7 cellular contexts compared by ENCODE assay signal in the genomic region with DNA sequence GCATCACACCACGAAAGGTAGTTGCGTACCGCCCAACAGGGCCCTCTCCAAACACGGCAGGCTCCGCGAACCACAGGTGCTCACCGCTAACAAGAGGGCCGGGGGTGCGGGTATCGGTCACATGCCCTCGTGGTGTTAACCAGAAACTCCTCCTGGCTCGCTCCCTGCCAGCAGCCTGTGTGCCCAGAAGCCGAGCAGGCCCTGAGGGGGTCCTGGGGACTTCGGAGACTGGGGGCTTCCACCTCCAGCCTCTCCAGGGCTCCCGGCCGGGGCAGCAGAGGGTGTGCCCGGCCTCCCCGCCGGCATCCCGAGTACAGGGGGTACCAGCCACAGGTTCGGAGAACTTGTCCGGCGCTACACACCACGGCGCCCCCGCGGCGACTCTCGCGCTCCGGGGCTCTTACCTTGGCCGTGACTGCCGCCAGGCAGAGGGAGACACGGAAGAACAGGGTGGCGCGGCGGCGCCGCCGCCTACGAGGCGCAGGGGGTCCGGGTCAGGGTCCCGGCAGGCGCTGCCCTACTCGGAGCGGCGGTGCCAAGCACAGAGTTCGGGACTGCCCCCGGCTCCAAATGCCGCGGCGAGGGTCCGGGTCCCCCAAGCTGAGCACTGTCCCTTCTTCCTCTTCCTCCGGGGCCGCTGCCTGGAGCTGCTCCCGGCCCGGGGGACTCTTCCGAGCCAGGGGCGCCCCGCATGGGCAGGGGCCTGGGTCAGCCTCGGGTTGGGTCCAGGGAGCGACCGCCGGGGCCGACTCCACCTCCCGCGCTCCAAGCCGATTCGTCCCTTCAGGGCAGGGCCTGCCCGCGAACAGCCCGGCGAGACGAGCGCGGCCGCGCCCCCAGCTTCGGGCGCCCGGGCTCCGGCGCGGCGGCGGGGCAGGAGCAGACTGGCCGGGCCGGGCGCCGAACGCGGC. TPM values are rescaled to one million over a fixed set of nuclear protein-coding genes. Genes with fewer than 3 reads are reported as not detected.
DNase-seq lines count a peak whose midpoint lies in the region; ATAC-seq and TF ChIP-seq lines count a peak whose summit lies in the region.

TSS of gene LARGE1 (minus strand) at position 886 of the 911 bp plus-strand sequence.

- intact Hi-C loops in thyroid gland (cut with DNase I) = no loop called here

- no peaks in the 10 kb centered on the region for H3K9me3 Mint-ChIP-seq in endodermal cell

- TF ChIP-seq CTCF in endodermal cell (conservative IDR thresholded peaks at IDR 0.05) (no peak), thyroid gland (IDR thresholded peaks at IDR 0.05) (no peak)

- peaks cover 43% of the 10 kb centered on the region for H3K4me1 Mint-ChIP-seq in endodermal cell

- H3K4me1 ChIP-seq in SJSA1 (replicated peaks) = peaks cover 18% of the 10 kb centered on the region
- H3K4me1 ChIP-seq in endodermal cell (ENCODE audit: control insufficient read depth, insufficient read depth, low read length) = peaks cover 4% of the 10 kb centered on the region
- H3K4me1 ChIP-seq in mesodermal cell (ENCODE audit: control insufficient read depth, insufficient read depth, low read length, poor library complexity, severe bottlenecking) = peaks cover 12% of the 10 kb centered on the region
- H3K4me1 ChIP-seq in thyroid gland = peaks cover 13 to 17% of the 10 kb centered on the region in 2 donors

- peak within 1 kb of the TSS; percentile 39 for H3K9ac ChIP-seq in endodermal cell (ENCODE audit: extremely low read depth, low read length, poor library complexity, severe bottlenecking)

- TF ChIP-seq POLR2A in GM18505 (IDR thresholded peaks at IDR 0.05; ENCODE audit: borderline replicate concordance, extremely low read depth, insufficient read depth, insufficient read length) (peak; percentile 36), thyroid gland (IDR thresholded peaks at IDR 0.05) (peak in 1 of 2 donors; percentile 25)

- no peaks in the 10 kb centered on the region for H3K9me3 ChIP-seq in SJSA1 (replicated peaks)
- no peaks in the 10 kb centered on the region for H3K9me3 ChIP-seq in endodermal cell (ENCODE audit: control insufficient read depth, low read length)
- H3K9me3 ChIP-seq in mesodermal cell (ENCODE audit: control insufficient read depth, low read length) = no peaks in the 10 kb centered on the region
- no peaks in the 10 kb centered on the region for H3K9me3 ChIP-seq in thyroid gland

- H3K27me3 ChIP-seq in SJSA1 (replicated peaks) (peaks cover 5% of the 10 kb centered on the region; the same call in 1 of the 2 replicates), endodermal cell (ENCODE audit: control insufficient read depth, insufficient read depth, low read length, poor library complexity, severe bottlenecking) (peaks cover 48% of the 10 kb centered on the region), thyroid gland (no peaks in the 10 kb centered on the region)

- H3K36me3 Mint-ChIP-seq in endodermal cell (ENCODE audit: low read depth) = no peaks in the 10 kb centered on the region

- H3K36me3 ChIP-seq in SJSA1 (0 out of 2 replicates have a peak, but pooled peaks cover 3% of the 10 kb centered on the region), endodermal cell (ENCODE audit: control insufficient read depth, insufficient read depth, low read length) (no peaks in the 10 kb centered on the region), mesodermal cell (ENCODE audit: control insufficient read depth, insufficient read depth, low read length) (no peaks in the 10 kb centered on the region), thyroid gland (no peaks in the 10 kb centered on the region)

- peak within 1 kb of the TSS; percentile 71 for H3K4me3 Mint-ChIP-seq in endodermal cell

- H3K27ac ChIP-seq in SJSA1 (no peak within 1 kb of the TSS), endodermal cell (ENCODE audit: low read depth, low read length) (peak within 1 kb of the TSS; percentile 65), mesodermal cell (ENCODE audit: low read depth, low read length, severe bottlenecking) (peak within 1 kb of the TSS; percentile 58), thyroid gland (peak within 1 kb of the TSS in 2 of 3 donors; percentile 76 to 85)

- WGBS in endodermal cell (ENCODE audit: insufficient coverage in 1 of 2, insufficient read length in 1 of 2), 2 experiments = 0% methylated on average over 20 to 93 of the region's 93 CpGs
- 0% methylated on average over 52 to 79 of the region's 93 CpGs for WGBS in mesodermal cell (ENCODE audit: insufficient coverage in 2 of 2), 2 experiments
- WGBS in thyroid gland, 2 donors = 1% methylated on average over 22 to 40 of the region's 93 CpGs

- DNase-seq in SJSA1 (ENCODE audit: low read depth in 1 of 2, low spot score in 2 of 2) (peak; percentile 50 to 59), endodermal cell (peak; percentile 83), thyroid gland (peak; percentile 66 to 70), GOT3 (lab: John Stamatoyannopoulos, UW) (no peak)

- H3K4me3 ChIP-seq in SJSA1 (peak within 1 kb of the TSS; percentile 76), endodermal cell (ENCODE audit: low read length) (peak within 1 kb of the TSS; percentile 91), mesodermal cell (ENCODE audit: extremely low read depth, insufficient read depth, low read length, poor library complexity, severe bottlenecking) (peak within 1 kb of the TSS; percentile 83), thyroid gland (replicated peaks in 1 of 3) (peak within 1 kb of the TSS; percentile 24 to 80 (median 43))

- peak; percentile 17 for ATAC-seq in GM18505 (IDR thresholded peaks at IDR 0.05; ENCODE audit: unreplicated experiment)
- ATAC-seq in HG02840 (IDR thresholded peaks at IDR 0.05; ENCODE audit: low FRiP score, unreplicated experiment) = peak; percentile 18

- H3K27ac Mint-ChIP-seq in endodermal cell = peak within 1 kb of the TSS; percentile 77

- H3K27me3 Mint-ChIP-seq in endodermal cell (ENCODE audit: insufficient read depth) = peaks cover 65% of the 10 kb centered on the region

RNA-seq across cellular contexts. Expression of gene LARGE1, which starts in this region (rescaled TPM):
- 24.8 and 40.9 TPM in 2 replicates for total RNA-seq in SJSA1 (2014; rRNA removed; shearing (Covaris generic))
- total RNA-seq in endodermal cell (10 to 100 TPM; 17.5 to 24.3 TPM), thyroid gland (10 to 100 TPM; 13.6 to 16.3 (median 15.1) TPM)
- 24.3 TPM for polyA plus RNA-seq in endodermal cell (2013, experiment 1 of 2)
- polyA plus RNA-seq in endodermal cell (2013, experiment 2 of 2) = 24.5 TPM
- polyA plus RNA-seq in mesodermal cell (2013, experiment 1 of 2) = 25.3 TPM
- polyA plus RNA-seq in mesodermal cell (2013, experiment 2 of 2) = 21.7 TPM
